10 cellular contexts compared by ENCODE assay signal in genomic region chr2:138711812-138712211, GRCh38.
DNase-seq lines count a peak whose midpoint lies in the region; ATAC-seq and TF ChIP-seq lines count a peak whose summit lies in the region.
"Had no signal": no experiment of that assay in that cellular context is flagged by ENCODE, and none has a peak within 500 bp of the region (broad histone marks: within the 10 kb centered on the region; RNA-seq: fewer than 3 reads in every experiment).

No MANE protein-coding gene starts in this region.

- no peak for TF ChIP-seq EP300 in SK-N-SH (IDR thresholded peaks at IDR 0.05; ENCODE audit: borderline replicate concordance in 1 of 2, low read depth in 1 of 2, low read length in 1 of 2)

- no peaks in the 10 kb centered on the region for H3K36me3 ChIP-seq in SK-N-SH (replicated peaks in 1 of 2; ENCODE audit: control insufficient read depth in 1 of 2, insufficient read depth in 2 of 2, low read length in 1 of 2)
- H3K36me3 ChIP-seq: cardiac muscle cell had no signal

- peaks cover 0 to 7% of the 10 kb centered on the region in 2 experiments; a peak in 2 of 4 replicates for H3K4me1 ChIP-seq in SK-N-SH (ENCODE audit: control insufficient read depth in 1 of 2, insufficient read depth in 2 of 2, low read depth in 1 of 2, low read length in 1 of 2)

- no peaks in the 10 kb centered on the region for H4K20me1 ChIP-seq in SK-N-SH (ENCODE audit: insufficient read depth)

- H3K27ac ChIP-seq in SK-N-SH (ENCODE audit: low read depth in 2 of 2, low read length in 1 of 2), result no peak overlapping the region
- H3K27ac ChIP-seq: cardiac muscle cell had no signal

- H3K4me2 ChIP-seq in SK-N-SH, result no peak overlapping the region

- CTCF ChIA-PET in SK-N-SH (lab: Yijun Ruan, JAX), result interaction anchor here (1.3 kb wide), 1 partner anchor 76 kb away, joined by 4 read pairs; no protein-coding TSS in a partner anchor

- no peak for TF ChIP-seq CTCF in SK-N-SH (IDR thresholded peaks at IDR 0.05)

- TF ChIP-seq RAD21 in SK-N-SH (IDR thresholded peaks at IDR 0.05; ENCODE audit: low read length), result no peak

- H3K27me3 ChIP-seq in SK-N-SH (ENCODE audit: insufficient read depth), result no peaks in the 10 kb centered on the region
- H3K27me3 ChIP-seq: cardiac muscle cell had no signal

- H3K79me2 ChIP-seq in SK-N-SH (ENCODE audit: insufficient read depth), result no peaks in the 10 kb centered on the region

- no peak overlapping the region for H2AFZ ChIP-seq in SK-N-SH (ENCODE audit: low read depth)

- no peaks in the 10 kb centered on the region for H3F3A ChIP-seq in SK-N-SH (replicated peaks; ENCODE audit: insufficient read depth)

- no peak overlapping the region for H3K9ac ChIP-seq in SK-N-SH

- ATAC-seq in GM18511 (IDR thresholded peaks at IDR 0.05; ENCODE audit: unreplicated experiment) (peak; percentile 71), GM19468 (IDR thresholded peaks at IDR 0.05; ENCODE audit: extremely low read depth, unreplicated experiment) (peak; percentile 27), HG02943 (IDR thresholded peaks at IDR 0.05; ENCODE audit: low read depth, unreplicated experiment) (peak; percentile 71), HG03575 (IDR thresholded peaks at IDR 0.05; ENCODE audit: extremely low read depth, insufficient number of reproducible peaks, low FRiP score, unreplicated experiment) (peak; percentile 40)

- WGBS in SK-N-SH (ENCODE audit: low lambda C conversion rate), result 93% methylated on average over 3 of the region's 3 CpGs

- DNase-seq in SK-N-SH, result no peak
- DNase-seq in HK-2 (ENCODE audit: unreplicated experiment), result no peak
- no peak for DNase-seq in nucleus accumbens (lab: John Stamatoyannopoulos, UW)
- DNase-seq in stimulated activated CD4-positive, alpha-beta T cell treated with anti-CD3 and anti-CD28 coated beads, Interleukin-15, amount 100 ng/mL, for 24 hours, result no peak
- DNase-seq: NCI-H1417 treated with DMSO at 0.1 percent for 48 hours had no signal

- POLR2A ChIA-PET in SK-N-SH (lab: Yijun Ruan, JAX), result no interaction called here

- no peak overlapping the region for H3K4me3 ChIP-seq in SK-N-SH (ENCODE audit: low read depth in 2 of 2, low read length in 1 of 2)
- H3K4me3 ChIP-seq: cardiac muscle cell had no signal

- no peaks in the 10 kb centered on the region for H3K9me3 ChIP-seq in SK-N-SH

- no peaks in the 10 kb centered on the region for H3K9me2 ChIP-seq in SK-N-SH

TF ChIP-seq in SK-N-SH, 30 proteins besides CTCF, POLR2A, EP300 and RAD21:
- TF ChIP-seq MXI1 (IDR thresholded peaks at IDR 0.05; ENCODE audit: low read depth, low read length) (no peak), FOXJ3 (CRISPR knock-in tag; IDR thresholded peaks at IDR 0.05) (no peak), MEF2A (IDR thresholded peaks at IDR 0.05; ENCODE audit: borderline replicate concordance, low read depth) (no peak), ELF1 (IDR thresholded peaks at IDR 0.05) (no peak), TCF12 (IDR thresholded peaks at IDR 0.05) (no peak), MAX (IDR thresholded peaks at IDR 0.05; ENCODE audit: low read depth) (no peak), POLR2AphosphoS5 (IDR thresholded peaks at IDR 0.05; ENCODE audit: low read depth, low read length) (no peak), EZH2phosphoT487 (IDR thresholded peaks at IDR 0.05; ENCODE audit: borderline replicate concordance, low read depth) (no peak), SMC3 (IDR thresholded peaks at IDR 0.05; ENCODE audit: low read depth, low read length) (no peak)
